ENCODE assay signal across 9 cellular contexts in genomic region chr1:228887101-228887500, GRCh38.
"Had no signal": no experiment of that assay in that cellular context is flagged by ENCODE, and none has a peak within 500 bp of the region (broad histone marks: within the 10 kb centered on the region; RNA-seq: fewer than 3 reads in every experiment).

No MANE protein-coding gene starts in this region.

- DNase-seq: GM23248, GOT3, H7, IMR-90, KG1 had no signal

- H3K27ac ChIP-seq: GM23248, HL-60 had no signal

- ATAC-seq: HCT116, K562 had no signal

- FAIRE-seq: HTR-8/SVneo, K562 had no signal
